ENCODE assay signal across 17 cellular contexts in the genomic region with DNA sequence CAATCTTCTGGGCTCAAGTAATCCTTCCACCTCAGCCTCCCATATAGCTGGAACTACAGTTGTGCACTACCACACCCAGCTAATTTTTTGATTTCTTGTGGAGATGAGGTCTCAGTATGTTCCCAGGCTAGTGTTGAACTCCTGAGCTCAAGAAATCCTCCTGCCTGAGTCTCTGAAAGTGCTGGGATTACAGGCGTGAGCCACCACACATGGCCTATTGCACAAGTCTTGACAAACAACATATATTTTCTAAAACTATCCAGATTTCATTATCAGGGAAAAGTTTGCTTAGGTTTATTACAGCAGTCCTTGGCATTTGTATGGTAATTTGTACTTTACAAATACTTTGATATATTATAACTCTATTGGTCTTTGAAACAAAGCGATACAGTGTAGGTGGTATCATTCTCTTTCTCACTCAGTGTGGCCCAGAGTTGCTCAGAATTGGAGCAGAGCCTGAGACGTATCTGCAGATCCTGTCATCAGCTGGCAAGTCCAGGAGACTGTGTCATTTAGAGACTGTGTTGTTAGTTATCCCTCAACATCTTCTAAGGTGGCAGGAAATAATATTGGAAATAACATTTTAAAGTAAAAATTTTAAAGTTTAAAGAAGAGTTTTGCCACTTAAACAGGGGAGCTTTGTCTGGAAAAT. TPM values are rescaled to one million over a fixed set of nuclear protein-coding genes. Genes with fewer than 3 reads are reported as not detected.
DNase-seq lines count a peak whose midpoint lies in the region; ATAC-seq and TF ChIP-seq lines count a peak whose summit lies in the region.
"Had no signal": no experiment of that assay in that cellular context is flagged by ENCODE, and none has a peak within 500 bp of the region (broad histone marks: within the 10 kb centered on the region; RNA-seq: fewer than 3 reads in every experiment).

No MANE protein-coding gene starts in this region.

- no peaks in the 10 kb centered on the region for H3K79me2 ChIP-seq in OCI-LY7 (ENCODE audit: insufficient read depth, low read depth, low read length)

- H3K36me3 Mint-ChIP-seq in activated T-cell treated with anti-CD3 and anti-CD28 coated beads, Interleukin-2, amount 50 U/mL, for 72 hours (ENCODE audit: insufficient read depth in 2 of 2) = peaks cover under 1 to 23% of the 10 kb centered on the region in 2 donors

- H3K4me3 ChIP-seq in OCI-LY7 (ENCODE audit: low read depth, low read length, poor library complexity, severe bottlenecking) = no peak overlapping the region
- H3K4me3 ChIP-seq: BLaER1 had no signal

- peak; percentile 53 to 86 for ATAC-seq in activated T-cell treated with anti-CD3 and anti-CD28 coated beads, Interleukin-2, amount 50 U/mL, for 72 hours (replicated peaks in 1 of 2)
- ATAC-seq in HG02610 (IDR thresholded peaks at IDR 0.05; ENCODE audit: unreplicated experiment) (peak; percentile 66), GM18519 (IDR thresholded peaks at IDR 0.05; ENCODE audit: low FRiP score, unreplicated experiment) (no peak)
- ATAC-seq: CD8-positive, alpha-beta T cell had no signal

- CTCF ChIA-PET in OCI-LY7 (lab: Charles Lee; ENCODE audit: unreplicated experiment) = no interaction called here

- no TSS peak for BruUV-seq in OCI-LY7 (replicated peaks; lab: Mats Ljungman, UMichigan)

- no peak overlapping the region for H2AFZ ChIP-seq in OCI-LY7 (ENCODE audit: low read length)

- no peak for DNase-seq in activated T-cell treated with anti-CD3 and anti-CD28 coated beads, Interleukin-2, amount 50 U/mL, for 72 hours
- DNase-seq in activated T-cell treated with anti-CD3 and anti-CD28 coated beads for 4 hours = no peak
- DNase-seq in OCI-LY7 (ENCODE audit: low spot score) = no peak
- peak; percentile 50 for DNase-seq in iris pigment epithelial cell (ENCODE audit: low read depth)
- no peak for DNase-seq in dermis blood vessel endothelial cell
- DNase-seq in mesenteric fat pad (ENCODE audit: low spot score) = no peak
- DNase-seq: 8988T; CD8-positive, alpha-beta T cell; MV-4-11; NCI-H1436; NCI-H2029 treated with DMSO at 0.1 percent for 48 hours; NCI-H510A; NCI-H774 had no signal

- no peak overlapping the region for H3K4me3 Mint-ChIP-seq in activated T-cell treated with anti-CD3 and anti-CD28 coated beads, Interleukin-2, amount 50 U/mL, for 72 hours
- H3K4me3 Mint-ChIP-seq: CD8-positive, alpha-beta T cell had no signal

- no peak for TF ChIP-seq CTCF in OCI-LY7 (conservative IDR thresholded peaks at IDR 0.05; ENCODE audit: low read length)

- peaks cover 12% of the 10 kb centered on the region for H3K4me1 Mint-ChIP-seq in activated T-cell treated with anti-CD3 and anti-CD28 coated beads, Interleukin-2, amount 50 U/mL, for 72 hours (ENCODE audit: low read depth)

- H4K20me1 ChIP-seq in OCI-LY7 (ENCODE audit: insufficient read depth, low read length) = no peaks in the 10 kb centered on the region

- H3K27me3 Mint-ChIP-seq in activated T-cell treated with anti-CD3 and anti-CD28 coated beads, Interleukin-2, amount 50 U/mL, for 72 hours (ENCODE audit: low read depth) = no peaks in the 10 kb centered on the region

- no peaks in the 10 kb centered on the region for H3K9me3 ChIP-seq in OCI-LY7 (ENCODE audit: low read length)
- H3K9me3 ChIP-seq: BLaER1 had no signal

- H3K27ac ChIP-seq in OCI-LY7 (ENCODE audit: low read depth, low read length, poor library complexity, severe bottlenecking) = peak overlapping the region; percentile 24
- H3K27ac ChIP-seq: BLaER1, HL-60 had no signal

- intact Hi-C loops in OCI-LY7 (cut with micrococcal nuclease; ENCODE audit: unreplicated experiment) = no loop called here

- no peaks in the 10 kb centered on the region for H3K9me2 ChIP-seq in OCI-LY7 (ENCODE audit: insufficient read depth, low read length)

- peaks cover 73% of the 10 kb centered on the region for H3K36me3 ChIP-seq in OCI-LY7 (ENCODE audit: insufficient read depth, low read length)

- H3K27ac Mint-ChIP-seq in activated T-cell treated with anti-CD3 and anti-CD28 coated beads, Interleukin-2, amount 50 U/mL, for 72 hours = no peak overlapping the region
- H3K27ac Mint-ChIP-seq: CD8-positive, alpha-beta T cell had no signal

- peak overlapping the region; percentile 2; the same call in 1 of the 2 replicates for H3K4me2 ChIP-seq in OCI-LY7 (ENCODE audit: low read length)
- H3K4me2 ChIP-seq: BLaER1 had no signal

- H3K9me3 Mint-ChIP-seq in activated T-cell treated with anti-CD3 and anti-CD28 coated beads, Interleukin-2, amount 50 U/mL, for 72 hours = no peaks in the 10 kb centered on the region
- H3K9me3 Mint-ChIP-seq: CD8-positive, alpha-beta T cell had no signal

- H3K4me1 ChIP-seq in OCI-LY7 (ENCODE audit: insufficient read depth, low read length, poor library complexity, severe bottlenecking) = peaks cover 14% of the 10 kb centered on the region
- H3K4me1 ChIP-seq: BLaER1 had no signal

- POLR2A ChIA-PET in OCI-LY7 (lab: Charles Lee) = interaction anchor here (0.6 to 1.7 kb wide), 4 partner anchors 10 to 790 kb away, joined by 3 to 5 read pairs (median 4); no protein-coding TSS in a partner anchor

RNA-seq across cellular contexts. Expression of a gene that starts 41.4 kb away (rescaled TPM):
- 10 to 100 TPM; 22.5 to 33.6 TPM for total RNA-seq in activated T-cell treated with anti-CD3 and anti-CD28 coated beads, Interleukin-2, amount 50 U/mL, for 72 hours
- 26.0 and 29.3 TPM in 2 replicates for total RNA-seq in OCI-LY7 (2014; rRNA removed; shearing (Covaris generic))
- total RNA-seq in OCI-LY7 (2022) (42.4 and 43.8 TPM in 2 replicates), dermis blood vessel endothelial cell (5.3 and 10.6 TPM in 2 replicates), mesenteric fat pad (14.6 TPM)
